ENCODE assay signal across 22 cellular contexts in the genomic region with DNA sequence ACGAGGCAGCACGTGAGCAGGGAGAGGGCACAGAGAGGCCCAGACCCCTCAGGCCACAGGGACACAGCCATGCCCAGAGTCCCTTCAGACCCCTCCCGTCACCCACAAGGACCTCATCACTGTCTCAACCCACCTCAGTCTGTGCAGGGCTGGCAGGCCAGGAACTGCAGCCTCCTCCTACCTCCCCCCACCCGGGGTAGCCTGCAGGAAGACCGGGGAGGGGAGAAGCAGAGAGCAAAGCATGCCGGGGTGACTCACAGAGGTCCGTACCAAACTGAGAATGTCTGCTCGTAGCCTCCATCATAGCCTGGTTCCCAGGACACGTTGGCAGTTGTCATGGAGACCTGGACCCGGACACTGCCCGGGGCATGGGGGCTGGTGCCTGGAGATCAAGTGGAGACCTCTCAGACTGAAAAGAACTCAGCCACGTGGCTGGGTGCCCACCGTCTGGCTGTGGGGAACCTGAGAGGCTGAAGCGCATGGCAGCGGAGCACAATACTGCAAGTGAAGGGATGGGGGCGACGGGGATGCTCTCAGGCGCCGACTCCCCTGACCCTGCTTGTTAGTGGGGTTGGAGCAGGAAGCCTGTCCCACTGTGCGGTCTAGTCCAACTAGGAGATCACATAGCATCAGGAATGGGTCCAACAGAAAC. TPM values are rescaled to one million over a fixed set of nuclear protein-coding genes. Genes with fewer than 3 reads are reported as not detected.
DNase-seq lines count a peak whose midpoint lies in the region; ATAC-seq and TF ChIP-seq lines count a peak whose summit lies in the region.
"Had no signal": no experiment of that assay in that cellular context is flagged by ENCODE, and none has a peak within 500 bp of the region (broad histone marks: within the 10 kb centered on the region; RNA-seq: fewer than 3 reads in every experiment).

No MANE protein-coding gene starts in this region.

- no peaks in the 10 kb centered on the region for H3K9me3 ChIP-seq in CD4-positive, alpha-beta T cell (ENCODE audit: control insufficient read depth, low read length)
- H3K9me3 ChIP-seq: ascending aorta had no signal

- no peak for TF ChIP-seq CTCF in CD4-positive, alpha-beta T cell (IDR thresholded peaks at IDR 0.05)

- no peak for ATAC-seq in CD4-positive, alpha-beta T cell (ENCODE audit: poor library complexity)
- ATAC-seq in activated CD8-positive, alpha-beta T cell treated with anti-CD3 and anti-CD28 coated beads, Interleukin-2, amount 10 ng/mL, durations not matched to agents 7 days and 5 days = no peak
- ATAC-seq in HG03159 (IDR thresholded peaks at IDR 0.05; ENCODE audit: unreplicated experiment) (no peak), HG02885 (IDR thresholded peaks at IDR 0.05; ENCODE audit: poor library complexity, unreplicated experiment) (no peak)
- ATAC-seq: natural killer cell had no signal

- intact Hi-C loops in CD4-positive, alpha-beta T cell (cut with DNase I, micrococcal nuclease) = loop anchor here (2.0 to 5.0 kb wide), 3 partner anchors 17 to 108 kb away; no protein-coding TSS in a partner anchor

- no peaks in the 10 kb centered on the region for H3K9me3 Mint-ChIP-seq in T-helper 1 cell treated with Interleukin-12 subunit alpha and Interleukin-12 subunit beta and Interleukin-4 antibody, amounts not matched to agents 30 μg/mL and 1 μg/mL, for 36 hours
- no peaks in the 10 kb centered on the region for H3K9me3 Mint-ChIP-seq in CD4-positive, alpha-beta T cell
- H3K9me3 Mint-ChIP-seq in activated CD8-positive, alpha-beta T cell treated with anti-CD3 and anti-CD28 coated beads, Interleukin-2, amount 10 ng/mL, durations not matched to agents 7 days and 5 days (ENCODE audit: insufficient read depth) = no peaks in the 10 kb centered on the region
- H3K9me3 Mint-ChIP-seq: HFFc6, memory B cell, natural killer cell had no signal

- H3K4me1 Mint-ChIP-seq in T-helper 1 cell treated with Interleukin-12 subunit alpha and Interleukin-12 subunit beta and Interleukin-4 antibody, amounts not matched to agents 30 μg/mL and 1 μg/mL, for 36 hours (ENCODE audit: low read depth) = peaks cover 29% of the 10 kb centered on the region
- H3K4me1 Mint-ChIP-seq in CD4-positive, alpha-beta T cell (ENCODE audit: low read depth) = peaks cover 28% of the 10 kb centered on the region
- H3K4me1 Mint-ChIP-seq in activated CD8-positive, alpha-beta T cell treated with anti-CD3 and anti-CD28 coated beads, Interleukin-2, amount 10 ng/mL, durations not matched to agents 7 days and 5 days (ENCODE audit: low read depth) = peaks cover 38% of the 10 kb centered on the region

- DNase-seq in T-helper 1 cell = no peak
- DNase-seq in CD4-positive, alpha-beta T cell = no peak
- no peak for DNase-seq in activated CD8-positive, alpha-beta T cell treated with anti-CD3 and anti-CD28 coated beads, Interleukin-2, amount 10 ng/mL, durations not matched to agents 7 days and 5 days
- peak; percentile 74 for DNase-seq in islet precursor cell
- DNase-seq in ureter (ENCODE audit: low spot score) = no peak
- DNase-seq: 8988T; activated CD4-positive, alpha-beta T cell treated with anti-CD3 and anti-CD28 coated beads for 1 hour; DMS 273 treated with DMSO at 0.1 percent for 48 hours; HFFc6; Karpas-422; natural killer cell; SIG-M5; small intestine; T1000 had no signal

- POLR2A ChIA-PET in CD4-positive, alpha-beta T cell (lab: Charles Lee) = interaction anchor here (2.7 kb wide), 1 partner anchor 17 kb away, joined by 48 read pairs; no protein-coding TSS in a partner anchor
- POLR2A ChIA-PET in activated CD8-positive, alpha-beta T cell treated with anti-CD3 and anti-CD28 coated beads, Interleukin-2, amount 10 ng/mL, durations not matched to agents 7 days and 5 days (lab: Charles Lee) = no interaction called here

- CTCF ChIA-PET in CD4-positive, alpha-beta T cell (lab: Charles Lee) = no interaction called here
- CTCF ChIA-PET in activated CD8-positive, alpha-beta T cell treated with anti-CD3 and anti-CD28 coated beads, Interleukin-2, amount 10 ng/mL, durations not matched to agents 7 days and 5 days (lab: Charles Lee) = no interaction called here

- peaks cover 19% of the 10 kb centered on the region for H3K36me3 Mint-ChIP-seq in T-helper 1 cell treated with Interleukin-12 subunit alpha and Interleukin-12 subunit beta and Interleukin-4 antibody, amounts not matched to agents 30 μg/mL and 1 μg/mL, for 36 hours (ENCODE audit: low read depth)
- peaks cover 21% of the 10 kb centered on the region for H3K36me3 Mint-ChIP-seq in CD4-positive, alpha-beta T cell (ENCODE audit: low read depth)
- H3K36me3 Mint-ChIP-seq in activated CD8-positive, alpha-beta T cell treated with anti-CD3 and anti-CD28 coated beads, Interleukin-2, amount 10 ng/mL, durations not matched to agents 7 days and 5 days (ENCODE audit: low read depth) = peaks cover 51% of the 10 kb centered on the region
- H3K36me3 Mint-ChIP-seq: memory B cell, natural killer cell had no signal

- H3K27ac ChIP-seq in CD4-positive, alpha-beta T cell (ENCODE audit: low read depth, low read length) = no peak overlapping the region
- H3K27ac ChIP-seq: ascending aorta, hepatocyte had no signal

- no peaks in the 10 kb centered on the region for H3K27me3 Mint-ChIP-seq in T-helper 1 cell treated with Interleukin-12 subunit alpha and Interleukin-12 subunit beta and Interleukin-4 antibody, amounts not matched to agents 30 μg/mL and 1 μg/mL, for 36 hours (ENCODE audit: low read depth)
- no peaks in the 10 kb centered on the region for H3K27me3 Mint-ChIP-seq in CD4-positive, alpha-beta T cell
- no peaks in the 10 kb centered on the region for H3K27me3 Mint-ChIP-seq in activated CD8-positive, alpha-beta T cell treated with anti-CD3 and anti-CD28 coated beads, Interleukin-2, amount 10 ng/mL, durations not matched to agents 7 days and 5 days (ENCODE audit: low read depth)

- H3K4me3 Mint-ChIP-seq in T-helper 1 cell treated with Interleukin-12 subunit alpha and Interleukin-12 subunit beta and Interleukin-4 antibody, amounts not matched to agents 30 μg/mL and 1 μg/mL, for 36 hours = peak overlapping the region; percentile 80
- H3K4me3 Mint-ChIP-seq in CD4-positive, alpha-beta T cell = peak overlapping the region; percentile 83
- no peak overlapping the region for H3K4me3 Mint-ChIP-seq in activated CD8-positive, alpha-beta T cell treated with anti-CD3 and anti-CD28 coated beads, Interleukin-2, amount 10 ng/mL, durations not matched to agents 7 days and 5 days
- H3K4me3 Mint-ChIP-seq: B cell, HFFc6, memory B cell, natural killer cell had no signal

- no peaks in the 10 kb centered on the region for H3K27me3 ChIP-seq in CD4-positive, alpha-beta T cell (ENCODE audit: control insufficient read depth, insufficient read depth, low read length)
- H3K27me3 ChIP-seq: ascending aorta, hepatocyte had no signal

- peak overlapping the region; percentile 81 for H3K27ac Mint-ChIP-seq in T-helper 1 cell treated with Interleukin-12 subunit alpha and Interleukin-12 subunit beta and Interleukin-4 antibody, amounts not matched to agents 30 μg/mL and 1 μg/mL, for 36 hours
- H3K27ac Mint-ChIP-seq in CD4-positive, alpha-beta T cell = peak overlapping the region; percentile 89
- peak overlapping the region; percentile 87 for H3K27ac Mint-ChIP-seq in activated CD8-positive, alpha-beta T cell treated with anti-CD3 and anti-CD28 coated beads, Interleukin-2, amount 10 ng/mL, durations not matched to agents 7 days and 5 days
- H3K27ac Mint-ChIP-seq: B cell, HFFc6, memory B cell, natural killer cell, progenitor cell of endocrine pancreas had no signal

RNA-seq across cellular contexts. Expression of a gene that starts 27.2 kb away (rescaled TPM):
- 10 to 100 TPM; 24.3 to 27.4 TPM for total RNA-seq in CD4-positive, alpha-beta T cell
- 100 to 1,000 TPM in 1 of 2 experiments, 10 to 100 TPM in 1; 96.3 to 118 TPM for total RNA-seq in activated CD8-positive, alpha-beta T cell treated with anti-CD3 and anti-CD28 coated beads, Interleukin-2, amount 10 ng/mL, durations not matched to agents 7 days and 5 days
- total RNA-seq in ureter = 52.0 TPM
- total RNA-seq: HFFc6 had no signal
